ENCODE assay signal across 9 cellular contexts in genomic region chr4:53015681-53016080, GRCh38.
DNase-seq lines count a peak whose midpoint lies in the region; ATAC-seq and TF ChIP-seq lines count a peak whose summit lies in the region.
"Had no signal": no experiment of that assay in that cellular context is flagged by ENCODE, and none has a peak within 500 bp of the region (broad histone marks: within the 10 kb centered on the region; RNA-seq: fewer than 3 reads in every experiment).

No MANE protein-coding gene starts in this region.

- in situ Hi-C loops in transverse colon (cut with MboI; ENCODE audit: low pct_ligation_motif_present in 1 of 4, low pct_unique_long_range_greater_than_20kb in 1 of 4, low sequenced_read_pairs in 3 of 4) = loop anchor here (10.0 to 25.0 kb wide), 7 partner anchors 347 to 1247 kb away; partner anchors contain the start of genes PDGFRA (in 1 of the 4) and SCFD2 (in 1 of the 4)

- TF ChIP-seq CTCF in WTC11 (IDR thresholded peaks at IDR 0.05) (peak; percentile 48), transverse colon (IDR thresholded peaks at IDR 0.05) (peak; percentile 59 to 65 (median 62))

- H3K4me3 Mint-ChIP-seq in WTC11 = no peak overlapping the region

- no peaks in the 10 kb centered on the region for H3K36me3 Mint-ChIP-seq in WTC11

- WGBS in iPS DF 6.9 (ENCODE audit: insufficient coverage, insufficient read length) = no CpG with 5 or more reads among the region's 5 CpGs
- 27 to 31% methylated on average over 5 of the region's 5 CpGs for WGBS in transverse colon (ENCODE audit: low coverage in 1 of 2), 2 donors

- CTCF ChIA-PET in WTC11 (lab: Charles Lee) = interaction anchor here (0.9 to 1.4 kb wide), 5 partner anchors 104 to 1219 kb away, joined by 3 to 10 read pairs (median 4); no protein-coding TSS in a partner anchor

- H3K4me1 Mint-ChIP-seq in WTC11 = peaks cover 8% of the 10 kb centered on the region; the same call in 1 of the 2 replicates

- DNase-seq in GM03348 (ENCODE audit: low spot score) (peak; percentile 41), NAMALWA (ENCODE audit: low spot score) (peak; percentile 65), WTC11 (ENCODE audit: low spot score) (peak; percentile 44), iPS DF 6.9 (ENCODE audit: low read depth, low spot score) (peak; percentile 20), transverse colon (peak; percentile 24), occipital lobe (lab: John Stamatoyannopoulos, UW) (no peak), ureter (ENCODE audit: low spot score) (no peak)

- H3K27me3 Mint-ChIP-seq in WTC11 (ENCODE audit: low read depth) = no peaks in the 10 kb centered on the region

- no peaks in the 10 kb centered on the region for H3K36me3 ChIP-seq in iPS DF 6.9 (ENCODE audit: control insufficient read depth, insufficient read depth, low read length)
- H3K36me3 ChIP-seq in transverse colon = no peaks in the 10 kb centered on the region

- H3K9me3 Mint-ChIP-seq in WTC11 = no peaks in the 10 kb centered on the region

- no peak for ATAC-seq in WTC11
- ATAC-seq in GM21447 (IDR thresholded peaks at IDR 0.05; ENCODE audit: unreplicated experiment) = no peak

- no peak overlapping the region for H3K27ac Mint-ChIP-seq in WTC11

- H3K9me3 ChIP-seq in iPS DF 6.9 (ENCODE audit: control insufficient read depth, insufficient read depth, low read length) = no peaks in the 10 kb centered on the region
- no peaks in the 10 kb centered on the region for H3K9me3 ChIP-seq in transverse colon

- H3K4me3 ChIP-seq in iPS DF 6.9 (ENCODE audit: low read length) = no peak overlapping the region
- H3K4me3 ChIP-seq in transverse colon = no peak overlapping the region
- H3K4me3 ChIP-seq: skin epidermis had no signal

- no peak for TF ChIP-seq POLR2A in transverse colon (IDR thresholded peaks at IDR 0.05)

- intact Hi-C loops in transverse colon (cut with DNase I; ENCODE audit: low total_unique reads) = no loop called here

- H3K4me1 ChIP-seq in iPS DF 6.9 (ENCODE audit: control insufficient read depth, insufficient read depth, low read length) (no peaks in the 10 kb centered on the region), transverse colon (peaks cover 3 to 31% (median 13%) of the 10 kb centered on the region in 4 donors)

- TF ChIP-seq EP300 in transverse colon (IDR thresholded peaks at IDR 0.05; ENCODE audit: low read depth) = no peak

- POLR2A ChIA-PET in WTC11 (lab: Charles Lee) = no interaction called here

- H3K27me3 ChIP-seq in iPS DF 6.9 (ENCODE audit: control insufficient read depth, insufficient read depth, low read length) = no peaks in the 10 kb centered on the region
- H3K27me3 ChIP-seq in transverse colon = no peaks in the 10 kb centered on the region

- H3K27ac ChIP-seq in iPS DF 6.9 (ENCODE audit: low read length) (no peak overlapping the region), transverse colon (no peak overlapping the region)

TF ChIP-seq in WTC11, 78 proteins besides CTCF, POLR2A, EP300 and RAD21:
- no peak for TF ChIP-seq EMX1 (CRISPR knock-in tag; IDR thresholded peaks at IDR 0.05)
- TF ChIP-seq NR2C2 (CRISPR knock-in tag; IDR thresholded peaks at IDR 0.05) = no peak
- no peak for TF ChIP-seq IRF1 (CRISPR knock-in tag; IDR thresholded peaks at IDR 0.05)
- TF ChIP-seq OVOL2 (CRISPR knock-in tag; IDR thresholded peaks at IDR 0.05; ENCODE audit: borderline replicate concordance) = no peak

Comparison
In these comparisons a context has a peak if more than half of its experiments do, and no peak if none do; other contexts are left out.
1. DNase-seq: peak in GM03348 (single experiment), NAMALWA (single experiment), WTC11 (single experiment), iPS DF 6.9 (single experiment) and transverse colon (single experiment); none in occipital lobe (single experiment) and ureter (single experiment).